ENCODE assay signal across 30 cellular contexts in genomic region chr2:201308914-201309313, GRCh38. TPM values are rescaled to one million over a fixed set of nuclear protein-coding genes. Genes with fewer than 3 reads are reported as not detected.
"Had no signal": no experiment of that assay in that cellular context is flagged by ENCODE, and none has a peak within 500 bp of the region (broad histone marks: within the 10 kb centered on the region; RNA-seq: fewer than 3 reads in every experiment).

No MANE protein-coding gene starts in this region.

- FAIRE-seq: colon, endometrium, endothelial cell of umbilical vein, frontal cortex had no signal

- H3K27ac ChIP-seq: colonic mucosa, coronary artery, dorsolateral prefrontal cortex, epithelial cell of prostate, esophagus muscularis mucosa, esophagus squamous epithelium, foreskin keratinocyte, gastrocnemius medialis, gastroesophageal sphincter, heart left ventricle, heart right ventricle had no signal

- H3K4me3 ChIP-seq: colonic mucosa, coronary artery, dorsolateral prefrontal cortex, esophagus muscularis mucosa, esophagus squamous epithelium, gastrocnemius medialis, gastroesophageal sphincter, heart left ventricle, heart right ventricle had no signal

- ATAC-seq: effector memory CD8-positive, alpha-beta T cell; esophagus mucosa; foreskin keratinocyte; gastrocnemius medialis; gastroesophageal sphincter; heart left ventricle; heart right ventricle had no signal

- H3K27me3 Mint-ChIP-seq: dendritic cell treated with granulocyte-macrophage colony-stimulating factor and Interleukin-4, amounts not matched to agents 40 ng/mL and 50 ng/mL, for 4 days; effector memory CD8-positive, alpha-beta T cell had no signal

- H3K9me3 ChIP-seq: colonic mucosa, esophagus muscularis mucosa, gastrocnemius medialis, gastroesophageal sphincter had no signal

- H3K4me3 Mint-ChIP-seq: dendritic cell treated with granulocyte-macrophage colony-stimulating factor and Interleukin-4, amounts not matched to agents 40 ng/mL and 50 ng/mL, for 4 days; effector memory CD8-positive, alpha-beta T cell; endodermal cell had no signal

- H3K27me3 ChIP-seq: colonic mucosa, dorsolateral prefrontal cortex, esophagus muscularis mucosa, esophagus squamous epithelium, foreskin keratinocyte, gastrocnemius medialis, gastroesophageal sphincter, heart left ventricle, heart right ventricle had no signal

- H3K4me1 ChIP-seq: colonic mucosa, esophagus muscularis mucosa, esophagus squamous epithelium, foreskin keratinocyte, gastrocnemius medialis, gastroesophageal sphincter, heart left ventricle had no signal

- H3K36me3 ChIP-seq: colonic mucosa, gastrocnemius medialis had no signal

- DNase-seq: colonic mucosa; cortex of kidney; dermis blood vessel endothelial cell; dorsolateral prefrontal cortex; effector CD4-positive, alpha-beta T cell; effector CD8-positive, alpha-beta T cell; effector memory CD4-positive, alpha-beta T cell; effector memory CD8-positive, alpha-beta T cell; endodermal cell; erythroblast; esophagus squamous epithelium; foreskin fibroblast; foreskin keratinocyte; foreskin melanocyte; gastrocnemius medialis; glutamatergic neuron; head of caudate nucleus; heart left ventricle; heart right ventricle had no signal

- H3K4me1 Mint-ChIP-seq: endodermal cell had no signal

- H3K27ac Mint-ChIP-seq: dendritic cell treated with granulocyte-macrophage colony-stimulating factor and Interleukin-4, amounts not matched to agents 40 ng/mL and 50 ng/mL, for 4 days; effector memory CD8-positive, alpha-beta T cell; endodermal cell had no signal

RNA-seq across cellular contexts. Expression of gene FLACC1, which starts 48.2 kb away (rescaled TPM):
- total RNA-seq: epithelial cell of proximal tubule had no signal
